In the genomic region with DNA sequence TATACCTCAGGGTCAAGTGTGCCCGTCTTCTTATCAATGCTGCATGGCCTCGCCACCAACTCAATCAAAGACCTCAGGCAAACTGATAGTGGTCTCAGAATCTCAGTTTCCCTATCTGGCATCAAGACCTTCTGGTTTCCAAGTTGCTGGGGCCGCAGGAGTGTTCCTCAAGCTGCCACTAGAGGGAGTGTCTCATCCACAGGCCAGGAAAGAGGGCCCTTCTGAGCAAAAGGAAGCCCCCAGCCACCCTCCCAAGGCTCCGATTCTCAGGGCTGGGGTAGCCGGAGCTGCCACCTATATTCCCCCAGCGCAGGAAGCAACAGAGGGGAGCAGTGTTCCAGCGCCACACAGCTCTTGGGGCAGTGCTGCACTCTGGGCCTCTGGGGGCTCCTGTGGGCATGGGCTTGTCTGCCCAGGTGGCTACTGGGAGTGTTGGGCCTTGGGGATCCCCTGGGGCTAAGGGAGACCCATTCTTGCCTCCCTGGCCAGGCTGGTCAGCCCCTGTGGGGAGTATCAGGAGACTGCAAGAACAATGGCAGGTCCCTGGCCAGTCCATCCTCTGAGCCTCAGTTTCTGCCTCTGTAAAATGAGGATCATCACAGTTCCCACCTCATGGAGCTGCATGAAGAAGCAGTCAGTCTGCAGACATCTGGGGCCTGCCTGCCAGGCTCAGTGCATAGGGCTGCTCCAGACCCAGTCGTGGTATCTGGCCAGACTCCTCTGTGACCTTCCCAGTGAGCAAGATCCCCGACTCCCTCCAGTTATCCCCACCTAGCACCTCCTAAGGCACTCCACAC, we compare ENCODE assay signal across 8 cellular contexts. TPM values are rescaled to one million over a fixed set of nuclear protein-coding genes. Genes with fewer than 3 reads are reported as not detected.
DNase-seq lines count a peak whose midpoint lies in the region; ATAC-seq and TF ChIP-seq lines count a peak whose summit lies in the region.

No MANE protein-coding gene starts in this region.

- no peaks in the 10 kb centered on the region for H3K9me3 ChIP-seq in PC-3 (ENCODE audit: low read length)

- in situ Hi-C loops in ACHN (cut with HindIII; ENCODE audit: low pct_ligation_motif_present, low pct_unique_long_range_greater_than_20kb, low sequenced_read_pairs): no loop called here

- no peak overlapping the region for H3K4me3 ChIP-seq in GM12875 (ENCODE audit: low read depth, low read length)
- no peak overlapping the region for H3K4me3 ChIP-seq in PC-3 (ENCODE audit: low read length)
- H3K4me3 ChIP-seq in fibroblast of villous mesenchyme (ENCODE audit: low read depth, low read length): no peak overlapping the region

- peak; percentile 56 for ATAC-seq in PC-3
- ATAC-seq in activated T-helper 17 cell treated with anti-CD3 and anti-CD28 coated beads, Interleukin-2, amount 50 U/mL, for 72 hours (replicated peaks): peak; percentile 40
- no peak for ATAC-seq in GM18873 (IDR thresholded peaks at IDR 0.05; ENCODE audit: low FRiP score, unreplicated experiment)
- no peak for ATAC-seq in GM21390 (IDR thresholded peaks at IDR 0.05; ENCODE audit: unreplicated experiment)

- TF ChIP-seq CTCF in GM12875 (IDR thresholded peaks at IDR 0.05; ENCODE audit: borderline replicate concordance, insufficient read depth, low read depth, low read length) (peak; percentile 90), PC-3 (conservative IDR thresholded peaks at IDR 0.05; ENCODE audit: low read depth, low read length) (peak; percentile 98), fibroblast of villous mesenchyme (IDR thresholded peaks at IDR 0.05; ENCODE audit: insufficient read depth, low read depth, low read length) (peak; percentile 97), progenitor cell of endocrine pancreas (IDR thresholded peaks at IDR 0.05; ENCODE audit: unreplicated experiment) (peak; percentile 96)

- POLR2A ChIA-PET in PC-3 (lab: Charles Lee; ENCODE audit: unreplicated experiment): no interaction called here

- H3K9ac ChIP-seq in PC-3 (ENCODE audit: low read length): no peak overlapping the region

- H3K36me3 Mint-ChIP-seq in activated T-helper 17 cell treated with anti-CD3 and anti-CD28 coated beads, Interleukin-2, amount 50 U/mL, for 72 hours (ENCODE audit: low read depth): no peaks in the 10 kb centered on the region
- no peaks in the 10 kb centered on the region for H3K36me3 Mint-ChIP-seq in progenitor cell of endocrine pancreas (ENCODE audit: insufficient read depth)

- H3K27me3 Mint-ChIP-seq in activated T-helper 17 cell treated with anti-CD3 and anti-CD28 coated beads, Interleukin-2, amount 50 U/mL, for 72 hours: no peaks in the 10 kb centered on the region
- H3K27me3 Mint-ChIP-seq in progenitor cell of endocrine pancreas: peaks cover 17% of the 10 kb centered on the region

- H4K20me1 ChIP-seq in PC-3 (ENCODE audit: low read length): no peaks in the 10 kb centered on the region

- no peaks in the 10 kb centered on the region for H3K4me1 ChIP-seq in PC-3 (ENCODE audit: insufficient read depth, low read length)

- H3K4me2 ChIP-seq in PC-3 (ENCODE audit: low read length): no peak overlapping the region

- no peaks in the 10 kb centered on the region for H3K9me3 Mint-ChIP-seq in activated T-helper 17 cell treated with anti-CD3 and anti-CD28 coated beads, Interleukin-2, amount 50 U/mL, for 72 hours
- H3K9me3 Mint-ChIP-seq in progenitor cell of endocrine pancreas (ENCODE audit: low read depth): no peaks in the 10 kb centered on the region

- BruUV-seq in PC-3 (replicated peaks; lab: Mats Ljungman, UMichigan): no TSS peak

- H3K36me3 ChIP-seq in PC-3 (ENCODE audit: low read depth, low read length): no peaks in the 10 kb centered on the region

- peaks cover 5% of the 10 kb centered on the region for H3K4me1 Mint-ChIP-seq in activated T-helper 17 cell treated with anti-CD3 and anti-CD28 coated beads, Interleukin-2, amount 50 U/mL, for 72 hours
- no peaks in the 10 kb centered on the region for H3K4me1 Mint-ChIP-seq in progenitor cell of endocrine pancreas (ENCODE audit: low read depth)

- DNase-seq in ACHN (peak; percentile 26), PC-3 (peak; percentile 63), fibroblast of villous mesenchyme (ENCODE audit: low read depth) (peak; percentile 59), progenitor cell of endocrine pancreas (ENCODE audit: low spot score, unreplicated experiment) (peak; percentile 37)

- H2AFZ ChIP-seq in PC-3 (ENCODE audit: low read length): no peak overlapping the region

- no peak overlapping the region for H3K4me3 Mint-ChIP-seq in activated T-helper 17 cell treated with anti-CD3 and anti-CD28 coated beads, Interleukin-2, amount 50 U/mL, for 72 hours
- no peak overlapping the region for H3K4me3 Mint-ChIP-seq in progenitor cell of endocrine pancreas (ENCODE audit: low read depth)

- H3K79me2 ChIP-seq in PC-3 (ENCODE audit: low read length): no peaks in the 10 kb centered on the region

- H3K9me2 ChIP-seq in PC-3 (replicated peaks; ENCODE audit: low read length): no peaks in the 10 kb centered on the region

- no peaks in the 10 kb centered on the region for H3K27me3 ChIP-seq in PC-3 (ENCODE audit: low read length)

- H3K27ac ChIP-seq in PC-3 (ENCODE audit: low read length): no peak overlapping the region

- CTCF ChIA-PET in PC-3 (lab: Charles Lee): interaction anchor here (0.7 to 1.0 kb wide), 2 partner anchors 22 to 137 kb away, joined by 3 read pairs; no protein-coding TSS in a partner anchor

- H3F3A ChIP-seq in PC-3 (ENCODE audit: low read length, unreplicated experiment): no peaks in the 10 kb centered on the region

- intact Hi-C loops in PC-3 (cut with micrococcal nuclease): loop anchor here (1.0 kb wide), 1 partner anchor 394 kb away; no protein-coding TSS in a partner anchor

- H3K27ac Mint-ChIP-seq in activated T-helper 17 cell treated with anti-CD3 and anti-CD28 coated beads, Interleukin-2, amount 50 U/mL, for 72 hours: no peak overlapping the region
- H3K27ac Mint-ChIP-seq in progenitor cell of endocrine pancreas: no peak overlapping the region

RNA-seq across cellular contexts. Expression of a gene that starts 23.4 kb away (rescaled TPM):
- 265 and 289 TPM in 2 replicates for total RNA-seq in PC-3 (2014; rRNA removed)
- 100 to 1,000 TPM in 1 of 2 donors, 10 to 100 TPM in 1; 69.5 to 104 TPM for total RNA-seq in activated T-helper 17 cell treated with anti-CD3 and anti-CD28 coated beads, Interleukin-2, amount 50 U/mL, for 72 hours
- 292 and 306 TPM in 2 replicates for total RNA-seq in fibroblast of villous mesenchyme
- 101 and 105 TPM in 2 replicates for total RNA-seq in progenitor cell of endocrine pancreas

RNA-seq across cellular contexts. Expression of a gene that starts 51.6 kb away (rescaled TPM):
- not detected in 2 replicates for total RNA-seq in PC-3 (2014; rRNA removed)
- under 1 TPM; 0.34 to 0.58 TPM for total RNA-seq in activated T-helper 17 cell treated with anti-CD3 and anti-CD28 coated beads, Interleukin-2, amount 50 U/mL, for 72 hours
- 0.32 TPM in 1 of 2 replicates, not detected in the other for total RNA-seq in fibroblast of villous mesenchyme
- total RNA-seq in progenitor cell of endocrine pancreas: 31.8 and 45.8 TPM in 2 replicates

Comparison
In these comparisons a context has a peak if more than half of its experiments do, and no peak if none do; other contexts are left out.
1. ATAC-seq: peak in PC-3 (single experiment) and activated T-helper 17 cell treated with anti-CD3 and anti-CD28 coated beads, Interleukin-2, amount 50 U/mL, for 72 hours (single experiment); none in GM18873 (single experiment) and GM21390 (single experiment).
2. RNA of a gene that starts 51.6 kb away (total RNA-seq): 31.8 to 45.8 TPM in progenitor cell of endocrine pancreas; 0.34 to 0.58 TPM in activated T-helper 17 cell treated with anti-CD3 and anti-CD28 coated beads, Interleukin-2, amount 50 U/mL, for 72 hours, not detected in PC-3 and 0.32 TPM in fibroblast of villous mesenchyme; every median in the first group is over 10 times any median in the second.
3. Peak in every context shown above with its lines, with median percentiles within 50 percentile points of each other: DNase-seq and CTCF ChIP-seq.